In genomic region chr9:12812710-12813109, GRCh38 we compare ENCODE assay signal across 19 cellular contexts. TPM values are rescaled to one million over a fixed set of nuclear protein-coding genes. Genes with fewer than 3 reads are reported as not detected.
A peak's percentile ranks its signal among the peaks of the same experiment; 100 is the strongest.
DNase-seq lines count a peak whose midpoint lies in the region; ATAC-seq and TF ChIP-seq lines count a peak whose summit lies in the region.
"Had no signal": no experiment of that assay in that cellular context is flagged by ENCODE, and none has a peak within 500 bp of the region (broad histone marks: within the 10 kb centered on the region; RNA-seq: fewer than 3 reads in every experiment).

No MANE protein-coding gene starts in this region.

- H3K27me3 Mint-ChIP-seq in brain (no peaks in the 10 kb centered on the region), glutamatergic neuron (ENCODE audit: unreplicated experiment) (no peaks in the 10 kb centered on the region), Caco-2 (ENCODE audit: insufficient read depth, unreplicated experiment) (peaks cover 1% of the 10 kb centered on the region)
- H3K27me3 Mint-ChIP-seq: activated CD4-positive, alpha-beta T cell treated with anti-CD3 and anti-CD28 coated beads, Interleukin-2, amount 10 ng/mL, durations not matched to agents 24 days and 14 days; T-cell had no signal

- H3K4me1 ChIP-seq in IMR-90 (ENCODE audit: control insufficient read depth, insufficient read depth, low read length) (peaks cover 11% of the 10 kb centered on the region), transverse colon (peaks cover 16 to 75% (median 49%) of the 10 kb centered on the region in 4 donors), Caco-2 (no peaks in the 10 kb centered on the region)
- H3K4me1 ChIP-seq: BLaER1 had no signal

- 0 out of 2 replicates have a peak overlapping the region, but pooled peaks have one; percentile 9 for H3K4me2 ChIP-seq in IMR-90 (ENCODE audit: low read depth, low read length)
- H3K4me2 ChIP-seq: BLaER1 had no signal

- POLR2A ChIA-PET in IMR-90 (lab: Charles Lee; ENCODE audit: unreplicated experiment) = no interaction called here
- POLR2A ChIA-PET in Caco-2 (lab: Charles Lee) = no interaction called here

- H3K4me3 Mint-ChIP-seq in brain (peak overlapping the region in 3 of 5 experiments; percentile 40 to 57 (median 51)), glutamatergic neuron (ENCODE audit: unreplicated experiment) (no peak overlapping the region), Caco-2 (ENCODE audit: unreplicated experiment) (no peak overlapping the region)
- H3K4me3 Mint-ChIP-seq: activated CD4-positive, alpha-beta T cell treated with anti-CD3 and anti-CD28 coated beads, Interleukin-2, amount 10 ng/mL, durations not matched to agents 24 days and 14 days; endodermal cell; T-cell had no signal

- BruUV-seq in IMR-90 (replicated peaks; lab: Mats Ljungman, UMichigan) (no TSS peak), Caco-2 (replicated peaks; lab: Mats Ljungman, UMichigan) (no TSS peak)

- H3K27ac ChIP-seq in IMR-90 (ENCODE audit: insufficient read depth, low read length) (peak overlapping the region; percentile 54; the same call in 1 of the 2 replicates), transverse colon (peak overlapping the region; percentile 79 to 84 (median 81))
- H3K27ac ChIP-seq: BLaER1 had no signal

- H3K9me3 ChIP-seq in IMR-90 (ENCODE audit: control insufficient read depth, insufficient read depth, low read length) (peaks cover 3% of the 10 kb centered on the region; the same call in 1 of the 2 replicates), transverse colon (no peaks in the 10 kb centered on the region), Caco-2 (no peaks in the 10 kb centered on the region)
- H3K9me3 ChIP-seq: BLaER1, pancreas had no signal

- no peak overlapping the region for H3K4me3 ChIP-seq in IMR-90 (ENCODE audit: insufficient read depth, low read depth, low read length)
- H3K4me3 ChIP-seq in transverse colon = no peak overlapping the region
- no peak overlapping the region for H3K4me3 ChIP-seq in Caco-2 (ENCODE audit: low read depth, low read length)
- H3K4me3 ChIP-seq: BLaER1, pancreas had no signal

- no peak overlapping the region for H2AK9ac ChIP-seq in IMR-90 (replicated peaks; ENCODE audit: low read depth, low read length, poor library complexity)

- no peak for TF ChIP-seq POLR2A in IMR-90 (IDR thresholded peaks at IDR 0.05; ENCODE audit: low read depth, low read length)
- TF ChIP-seq POLR2A in transverse colon (IDR thresholded peaks at IDR 0.05) = no peak

- dilution Hi-C loops in IMR-90 (cut with HindIII; ENCODE audit: low sequenced_read_pairs, unreplicated experiment) = no loop called here

- H2BK5ac ChIP-seq in IMR-90 (ENCODE audit: low read depth, low read length, poor library complexity, severe bottlenecking) = peak overlapping the region; percentile 80

- peaks cover 0 to 4% (median 0%) of the 10 kb centered on the region in 5 experiments for H3K9me3 Mint-ChIP-seq in brain
- H3K9me3 Mint-ChIP-seq in glutamatergic neuron (ENCODE audit: unreplicated experiment) = peaks cover 2% of the 10 kb centered on the region
- H3K9me3 Mint-ChIP-seq in Caco-2 (ENCODE audit: unreplicated experiment) = no peaks in the 10 kb centered on the region
- H3K9me3 Mint-ChIP-seq: endodermal cell had no signal

- H3K4me1 Mint-ChIP-seq in brain (peaks cover 50% of the 10 kb centered on the region), glutamatergic neuron (ENCODE audit: low read depth, unreplicated experiment) (peaks cover 43% of the 10 kb centered on the region), Caco-2 (ENCODE audit: low read depth, unreplicated experiment) (no peaks in the 10 kb centered on the region)
- H3K4me1 Mint-ChIP-seq: activated CD4-positive, alpha-beta T cell treated with anti-CD3 and anti-CD28 coated beads, Interleukin-2, amount 10 ng/mL, durations not matched to agents 24 days and 14 days; T-cell had no signal

- no peak for TF ChIP-seq EP300 in transverse colon (IDR thresholded peaks at IDR 0.05; ENCODE audit: low read depth)

- H2BK120ac ChIP-seq in IMR-90 (ENCODE audit: low read depth, low read length) = peak overlapping the region; percentile 78

- H3K14ac ChIP-seq in IMR-90 (replicated peaks; ENCODE audit: low read depth, low read length) = no peak overlapping the region

- H4K8ac ChIP-seq in IMR-90 (ENCODE audit: low read depth in 2 of 2, low read length in 2 of 2) = peak overlapping the region in 1 of 2 experiments; percentile 72; a peak in 1 of 4 replicates

- no peak overlapping the region for H3K56ac ChIP-seq in IMR-90 (ENCODE audit: extremely low read depth, insufficient read depth, low read length)

- ATAC-seq in IMR-90 (ENCODE audit: low read depth) (no peak), GM21367 (IDR thresholded peaks at IDR 0.05; ENCODE audit: unreplicated experiment) (no peak)
- ATAC-seq: left ventricle myocardium superior, pancreas, T-cell had no signal

- H3K27me3 ChIP-seq in IMR-90 (ENCODE audit: control insufficient read depth, insufficient read depth, low read length) (no peaks in the 10 kb centered on the region), transverse colon (no peaks in the 10 kb centered on the region), Caco-2 (replicated peaks; ENCODE audit: control insufficient read depth, insufficient read depth, low read length) (no peaks in the 10 kb centered on the region)
- H3K27me3 ChIP-seq: BLaER1, pancreas had no signal

- H3K9me1 ChIP-seq in IMR-90 (ENCODE audit: insufficient read depth, low read length) = peaks cover 1% of the 10 kb centered on the region; the same call in 1 of the 2 replicates

- H2BK15ac ChIP-seq in IMR-90 (ENCODE audit: low read depth, low read length) = no peak overlapping the region

- H3K23ac ChIP-seq in IMR-90 (ENCODE audit: low read depth, low read length) = no peak overlapping the region

- H3K9ac ChIP-seq in IMR-90 (ENCODE audit: low read depth, low read length) = no peak overlapping the region
- H3K9ac ChIP-seq: BLaER1 had no signal

- peak overlapping the region; percentile 82 for H4K5ac ChIP-seq in IMR-90 (ENCODE audit: low read depth, low read length)

- H2AFZ ChIP-seq in IMR-90 (replicated peaks; ENCODE audit: low read length, poor library complexity) = no peak overlapping the region

- no CpG with 5 or more reads among the region's 1 CpG for WGBS in IMR-90 (ENCODE audit: extremely low coverage in 2 of 2, insufficient read length in 1 of 2), 2 experiments
- WGBS in transverse colon (ENCODE audit: low coverage in 1 of 2), 2 donors = 0 to 75% methylated on average over 1 of the region's 1 CpG

- H2AK5ac ChIP-seq in IMR-90 (ENCODE audit: low read depth, low read length) = no peak overlapping the region

- H3K18ac ChIP-seq in IMR-90 (ENCODE audit: low read depth, low read length) = peak overlapping the region; percentile 86

- peaks cover 3 to 13% of the 10 kb centered on the region in 2 experiments; a peak in 3 of 4 replicates for H3K79me1 ChIP-seq in IMR-90 (ENCODE audit: low read depth in 1 of 2, low read length in 2 of 2)

- no peak for DNase-seq in IMR-90
- no peak for DNase-seq in glutamatergic neuron
- DNase-seq in transverse colon = no peak
- DNase-seq in Caco-2 = no peak
- no peak for DNase-seq in NCI-H128 (lab: John Stamatoyannopoulos, UW; ENCODE audit: unreplicated experiment)
- DNase-seq: activated CD4-positive, alpha-beta T cell treated with anti-CD3 and anti-CD28 coated beads, Interleukin-2, amount 10 ng/mL, durations not matched to agents 24 days and 14 days; activated gamma-delta T cell treated with Interleukin-2 at 50 U/mL for 16 hours; amniotic stem cell; endodermal cell; left ventricle myocardium superior; NCI-H1092 treated with DMSO at 0.1 percent for 48 hours; NCI-H2107; NCI-H748 treated with DMSO at 0.1 percent for 48 hours; pancreas; stimulated activated CD4-positive, alpha-beta T cell treated with anti-CD3 and anti-CD28 coated beads, Interleukin-2, amount 100 ng/mL, for 48 hours; T-cell had no signal

- intact Hi-C loops in IMR-90 (cut with micrococcal nuclease) = no loop called here
- intact Hi-C loops in transverse colon (cut with DNase I; ENCODE audit: low total_unique reads) = loop anchor here (10.0 kb wide), 1 partner anchor 72 kb away; no protein-coding TSS in a partner anchor
- intact Hi-C loops in Caco-2 (cut with micrococcal nuclease; ENCODE audit: unreplicated experiment) = no loop called here

- no peaks in the 10 kb centered on the region for H4K20me1 ChIP-seq in IMR-90 (ENCODE audit: insufficient read depth, low read length)
- H4K20me1 ChIP-seq: BLaER1 had no signal

- H4K91ac ChIP-seq in IMR-90 (ENCODE audit: insufficient read depth, low read depth, low read length) = peak overlapping the region; percentile 37; the same call in 1 of the 2 replicates

- H3K4ac ChIP-seq in IMR-90 (ENCODE audit: low read depth, low read length) = peak overlapping the region; percentile 79; the same call in 1 of the 2 replicates

- TF ChIP-seq RAD21 in IMR-90 (IDR thresholded peaks at IDR 0.05; ENCODE audit: low read length) = no peak

- peak overlapping the region; percentile 85; the same call in 1 of the 2 replicates for H2BK20ac ChIP-seq in IMR-90 (ENCODE audit: low read depth, low read length)

- TF ChIP-seq CTCF in IMR-90 (conservative IDR thresholded peaks at IDR 0.05; ENCODE audit: low read depth, low read length) (no peak), brain (conservative IDR thresholded peaks at IDR 0.05) (no peak), glutamatergic neuron (IDR thresholded peaks at IDR 0.05; ENCODE audit: partially characterized antibody, unreplicated experiment) (no peak), transverse colon (IDR thresholded peaks at IDR 0.05) (no peak), Caco-2 (IDR thresholded peaks at IDR 0.05; ENCODE audit: insufficient read depth in 1 of 2, low read depth in 1 of 2, low read length in 1 of 2, severe bottlenecking in 1 of 2, unreplicated experiment in 1 of 2) (no peak)

- in situ Hi-C loops in IMR-90 (cut with MboI; ENCODE audit: low sequenced_read_pairs) (no loop called here), transverse colon (cut with MboI; ENCODE audit: low pct_ligation_motif_present in 1 of 4, low pct_unique_long_range_greater_than_20kb in 1 of 4, low sequenced_read_pairs in 3 of 4) (no loop called here)

- H3K36me3 Mint-ChIP-seq in brain (peaks cover 13% of the 10 kb centered on the region), glutamatergic neuron (ENCODE audit: unreplicated experiment) (no peaks in the 10 kb centered on the region), Caco-2 (ENCODE audit: insufficient read depth, unreplicated experiment) (no peaks in the 10 kb centered on the region)
- H3K36me3 Mint-ChIP-seq: T-cell had no signal

- peaks cover 7% of the 10 kb centered on the region for H3K36me3 ChIP-seq in IMR-90 (ENCODE audit: control insufficient read depth, insufficient read depth, low read length)
- H3K36me3 ChIP-seq in transverse colon = no peaks in the 10 kb centered on the region
- no peaks in the 10 kb centered on the region for H3K36me3 ChIP-seq in Caco-2 (ENCODE audit: control insufficient read depth, insufficient read depth, low read length)
- H3K36me3 ChIP-seq: BLaER1, pancreas had no signal

- H3K27ac Mint-ChIP-seq in brain = peak overlapping the region in 2 of 5 experiments; percentile 46 to 80
- peak overlapping the region; percentile 21 for H3K27ac Mint-ChIP-seq in glutamatergic neuron (ENCODE audit: unreplicated experiment)
- no peak overlapping the region for H3K27ac Mint-ChIP-seq in Caco-2 (ENCODE audit: unreplicated experiment)
- H3K27ac Mint-ChIP-seq: activated CD4-positive, alpha-beta T cell treated with anti-CD3 and anti-CD28 coated beads, Interleukin-2, amount 10 ng/mL, durations not matched to agents 24 days and 14 days; endodermal cell; T-cell had no signal

- CTCF ChIA-PET in IMR-90 (lab: Yijun Ruan, JAX) (interaction anchor here (0.7 kb wide), 2 partner anchors 27 to 369 kb away, joined by 3 read pairs; no protein-coding TSS in a partner anchor), Caco-2 (lab: Charles Lee) (no interaction called here)

RNA-seq across cellular contexts. Expression of gene LURAP1L, which starts 37.9 kb away (rescaled TPM):
- 6.1 and 7.2 TPM in 2 replicates for total RNA-seq in IMR-90 (2012; rRNA removed)
- polyA plus RNA-seq in IMR-90 (2012; rRNA removed) = 8.7 and 10.6 TPM in 2 replicates
- polyA plus RNA-seq in IMR-90 (2012; cell fraction: cytosol; rRNA removed) = 8.5 and 11.1 TPM in 2 replicates
- polyA plus RNA-seq in IMR-90 (2012; cell fraction: nucleus; rRNA removed; ENCODE audit: low replicate concordance) = 9.1 and 21.8 TPM in 2 replicates
- polyA plus RNA-seq in brain (ENCODE audit: insufficient read depth, low read depth, low replicate concordance) = 2.8 TPM
- total RNA-seq in glutamatergic neuron (ENCODE audit: unreplicated experiment) = 25.6 TPM
- total RNA-seq in transverse colon = 10 to 100 TPM; 19.1 to 50.0 (median 34.5) TPM
- 0.58 TPM in 1 of 2 replicates, not detected in the other for total RNA-seq in Caco-2 (2022)
- total RNA-seq: activated CD4-positive, alpha-beta T cell treated with anti-CD3 and anti-CD28 coated beads, Interleukin-2, amount 10 ng/mL, durations not matched to agents 24 days and 14 days; T-cell had no signal

Comparison
In these comparisons a context has a peak if more than half of its experiments do, and no peak if none do; other contexts are left out.
1. H3K4me3 Mint-ChIP-seq: peak in brain (3 of 5); none in glutamatergic neuron (single experiment) and Caco-2 (single experiment).